ENCODE assay signal across 9 cellular contexts in the genomic region with DNA sequence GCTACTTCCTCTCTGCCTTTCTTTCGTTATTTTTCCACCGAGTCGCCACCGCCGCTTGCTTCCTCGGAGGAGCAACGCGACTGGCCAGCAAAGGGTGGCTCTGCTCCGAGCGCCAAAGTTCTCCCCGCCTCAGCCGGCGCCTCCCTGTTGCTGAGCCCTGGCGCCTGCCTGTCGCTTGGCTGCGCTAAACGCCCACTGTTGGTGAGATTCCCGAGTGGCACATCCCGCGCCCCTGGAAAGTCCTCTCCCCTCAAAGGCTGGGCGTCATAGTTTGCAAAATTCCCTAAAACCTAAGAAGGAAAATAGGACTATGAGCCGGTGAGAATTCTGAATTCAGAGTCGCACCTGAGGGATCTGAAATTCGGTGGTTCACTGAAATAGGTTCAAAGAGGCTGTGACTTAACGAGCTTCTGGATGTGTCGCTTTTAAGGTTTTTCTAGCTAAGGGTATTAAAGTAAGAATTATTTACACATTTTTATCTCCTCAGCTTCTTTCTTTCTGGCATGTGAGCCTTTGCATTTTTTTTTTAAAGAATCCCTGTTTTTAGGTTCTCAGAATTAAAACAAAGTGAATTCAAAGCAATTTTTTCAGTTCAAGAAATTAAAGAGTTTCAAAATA. TPM values are rescaled to one million over a fixed set of nuclear protein-coding genes. Genes with fewer than 3 reads are reported as not detected.
DNase-seq lines count a peak whose midpoint lies in the region; ATAC-seq and TF ChIP-seq lines count a peak whose summit lies in the region.
"Had no signal": no experiment of that assay in that cellular context is flagged by ENCODE, and none has a peak within 500 bp of the region (broad histone marks: within the 10 kb centered on the region; RNA-seq: fewer than 3 reads in every experiment).

A gene (minus strand): TSS at position 82 of the 618 bp plus-strand sequence. CDS start 668 bp downstream, outside the sequence.

- no peak for ATAC-seq in HG03342 (IDR thresholded peaks at IDR 0.05; ENCODE audit: unreplicated experiment)

- TF ChIP-seq EP300 in sigmoid colon (IDR thresholded peaks at IDR 0.05) = no peak

- H3K27me3 ChIP-seq in Peyer's patch = peaks cover 0 to 28% of the 10 kb centered on the region in 2 donors
- peaks cover 10 to 25% of the 10 kb centered on the region in 2 donors for H3K27me3 ChIP-seq in right atrium auricular region
- peaks cover 20 to 58% (median 30%) of the 10 kb centered on the region in 3 donors for H3K27me3 ChIP-seq in sigmoid colon

- intact Hi-C loops in sigmoid colon (cut with DNase I) = no loop called here

- no peak within 1 kb of the TSS for H3K27ac ChIP-seq in Peyer's patch
- H3K27ac ChIP-seq in right atrium auricular region = no peak within 1 kb of the TSS
- H3K27ac ChIP-seq in sigmoid colon = no peak within 1 kb of the TSS

- peak in 2 of 6 experiments; percentile 9 to 20 for TF ChIP-seq CTCF in Peyer's patch (IDR thresholded peaks at IDR 0.05)
- no peak for TF ChIP-seq CTCF in right atrium auricular region (IDR thresholded peaks at IDR 0.05)
- TF ChIP-seq CTCF in sigmoid colon (IDR thresholded peaks at IDR 0.05) = no peak

- DNase-seq in NCI-H2081 (lab: John Stamatoyannopoulos, UW) (peak; percentile 49 to 75), NCI-H2081 treated with DMSO at 0.1 percent for 48 hours (lab: John Stamatoyannopoulos, UW) (no peak), Peyer's patch (peak in 2 of 3 donors; percentile 48 to 56), right atrium auricular region (ENCODE audit: low spot score) (no peak), sigmoid colon (no peak), GF-D8 (lab: John Stamatoyannopoulos, UW) (no peak)
- DNase-seq in NK-92 treated with Interleukin-12 subunit alpha and Interleukin-12 subunit beta, amount 100 ng/mL, for 24 hours (lab: John Stamatoyannopoulos, UW) = no peak

- no peaks in the 10 kb centered on the region for H3K9me3 ChIP-seq in Peyer's patch
- H3K9me3 ChIP-seq in right atrium auricular region = no peaks in the 10 kb centered on the region
- no peaks in the 10 kb centered on the region for H3K9me3 ChIP-seq in sigmoid colon

- H3K36me3 ChIP-seq in Peyer's patch (no peaks in the 10 kb centered on the region), right atrium auricular region (no peaks in the 10 kb centered on the region), sigmoid colon (no peaks in the 10 kb centered on the region)

- H3K4me3 ChIP-seq in Peyer's patch = peak within 1 kb of the TSS; percentile 9 to 47 (median 30)
- H3K4me3 ChIP-seq in right atrium auricular region = peak within 1 kb of the TSS; percentile 18 to 46
- H3K4me3 ChIP-seq in sigmoid colon = peak within 1 kb of the TSS in 3 of 4 donors; percentile 26 to 47 (median 37)

- TF ChIP-seq POLR2A in Peyer's patch (IDR thresholded peaks at IDR 0.05) (no peak), sigmoid colon (IDR thresholded peaks at IDR 0.05) (no peak)

- WGBS in sigmoid colon, 2 donors = 1 to 3% methylated on average over 26 of the region's 26 CpGs

- H3K4me1 ChIP-seq in Peyer's patch (peaks cover 0 to 17% (median 0%) of the 10 kb centered on the region in 4 donors), right atrium auricular region (peaks cover 0 to 17% of the 10 kb centered on the region in 2 donors), sigmoid colon (peaks cover 0 to 18% (median 17%) of the 10 kb centered on the region in 4 donors)

RNA-seq across cellular contexts. Expression of the gene that starts here (rescaled TPM):
- total RNA-seq in Peyer's patch (under 1 TPM in 2 of 4 donors, not detected in 2; 0.09 to 0.27 TPM), right atrium auricular region (under 1 TPM in 1 of 2 donors, not detected in 1; 0.44 TPM), sigmoid colon (under 1 TPM in 3 of 4 donors, not detected in 1; under 0.01 to 0.36 (median 0.14) TPM)
- 1 to 10 TPM in 1 of 3 donors, under 1 TPM in 2; under 0.01 to 1.2 (median 0.54) TPM for polyA plus RNA-seq in sigmoid colon
- total RNA-seq: fibroblast of villous mesenchyme had no signal

Comparison
In these comparisons a context has a peak if more than half of its experiments do, and no peak if none do; other contexts are left out.
1. DNase-seq: peak in NCI-H2081 (2 of 2); none in NCI-H2081 treated with DMSO at 0.1 percent for 48 hours (single experiment), right atrium auricular region (single experiment), sigmoid colon (single experiment), GF-D8 (single experiment) and NK-92 treated with Interleukin-12 subunit alpha and Interleukin-12 subunit beta, amount 100 ng/mL, for 24 hours (single experiment).
2. Peak in DNase-seq and H3K4me3 ChIP-seq in Peyer's patch; RNA of the gene not detected or under 1 TPM.
3. Peak in every context shown above with its lines, with median percentiles within 50 percentile points of each other: H3K4me3 ChIP-seq.